In genomic region chr7:128791121-128791967, GRCh38 we compare ENCODE assay signal across 8 cellular contexts. TPM values are rescaled to one million over a fixed set of nuclear protein-coding genes. Genes with fewer than 3 reads are reported as not detected.
A peak's percentile ranks its signal among the peaks of the same experiment; 100 is the strongest.
DNase-seq lines count a peak whose midpoint lies in the region; ATAC-seq lines count a peak whose summit lies in the region.

No MANE protein-coding gene starts in this region.

- peak overlapping the region; percentile 78 for H3K4me3 ChIP-seq in mesodermal cell (ENCODE audit: extremely low read depth, insufficient read depth, low read length, poor library complexity, severe bottlenecking)

- H3K4me1 ChIP-seq in mesodermal cell (ENCODE audit: control insufficient read depth, insufficient read depth, low read length, poor library complexity, severe bottlenecking): peaks cover 24% of the 10 kb centered on the region

- in situ Hi-C loops in ACHN (cut with HindIII; ENCODE audit: low pct_ligation_motif_present, low pct_unique_long_range_greater_than_20kb, low sequenced_read_pairs): no loop called here

- peak overlapping the region; percentile 29 for H3K27ac ChIP-seq in mesodermal cell (ENCODE audit: low read depth, low read length, severe bottlenecking)

- H3K36me3 ChIP-seq in mesodermal cell (ENCODE audit: control insufficient read depth, insufficient read depth, low read length): peaks cover 19% of the 10 kb centered on the region

- WGBS in mesodermal cell (ENCODE audit: insufficient coverage in 2 of 2), 2 experiments: 0% methylated on average over 26 to 58 of the region's 80 CpGs

- peak; percentile 85 for ATAC-seq in GM18867 (IDR thresholded peaks at IDR 0.05; ENCODE audit: unreplicated experiment)
- peak; percentile 76 for ATAC-seq in HG03097 (IDR thresholded peaks at IDR 0.05; ENCODE audit: low FRiP score, unreplicated experiment)

- DNase-seq in ACHN (peak; percentile 80), NCI-H748 (lab: John Stamatoyannopoulos, UW; ENCODE audit: unreplicated experiment) (peak; percentile 76)
- peak; percentile 37 to 65 for DNase-seq in activated CD8-positive, alpha-beta memory T cell treated with anti-CD3 and anti-CD28 coated beads for 1 hour (ENCODE audit: extremely low read depth in 1 of 2, low read depth in 1 of 2)
- DNase-seq in effector CD8-positive, alpha-beta T cell (lab: John Stamatoyannopoulos, UW): peak; percentile 69
- peak; percentile 52 for DNase-seq in stimulated activated CD8-positive, alpha-beta memory T cell treated with anti-CD3 and anti-CD28 coated beads, Interleukin-15, amount 100 ng/mL, for 24 hours (ENCODE audit: low read depth)

- H3K9me3 ChIP-seq in mesodermal cell (ENCODE audit: control insufficient read depth, low read length): no peaks in the 10 kb centered on the region

RNA-seq across cellular contexts. Expression of gene CCDC136, which starts 0.4 kb away (rescaled TPM):
- polyA plus RNA-seq in mesodermal cell (2013, experiment 1 of 2): 32.7 TPM
- 33.8 TPM for polyA plus RNA-seq in mesodermal cell (2013, experiment 2 of 2)

RNA-seq across cellular contexts. Expression of gene OPN1SW, which starts 15.8 kb away (rescaled TPM):
- polyA plus RNA-seq in mesodermal cell (2013, experiment 1 of 2): not detected
- polyA plus RNA-seq in mesodermal cell (2013, experiment 2 of 2): not detected

RNA-seq across cellular contexts. Expression of gene FLNC, which starts 38.9 kb away (rescaled TPM):
- polyA plus RNA-seq in mesodermal cell (2013, experiment 1 of 2): 147 TPM
- 116 TPM for polyA plus RNA-seq in mesodermal cell (2013, experiment 2 of 2)

RNA-seq across cellular contexts. Expression of gene CALU, which starts 52.2 kb away (rescaled TPM):
- 453 TPM for polyA plus RNA-seq in mesodermal cell (2013, experiment 1 of 2)
- polyA plus RNA-seq in mesodermal cell (2013, experiment 2 of 2): 454 TPM

Comparison
In these comparisons a context has a peak if more than half of its experiments do, and no peak if none do; other contexts are left out.
1. Peak in every context shown above with its lines: DNase-seq, ATAC-seq, H3K4me3 ChIP-seq and H3K27ac ChIP-seq.